Comparison of ENCODE assay signal across 10 cellular contexts in genomic region chr1:171739646-171740045, GRCh38. TPM values are rescaled to one million over a fixed set of nuclear protein-coding genes. Genes with fewer than 3 reads are reported as not detected.
DNase-seq lines count a peak whose midpoint lies in the region; ATAC-seq and TF ChIP-seq lines count a peak whose summit lies in the region.
"Had no signal": no experiment of that assay in that cellular context is flagged by ENCODE, and none has a peak within 500 bp of the region (broad histone marks: within the 10 kb centered on the region; RNA-seq: fewer than 3 reads in every experiment).

No MANE protein-coding gene starts in this region.

- H3K27ac ChIP-seq in osteoblast (ENCODE audit: low read depth, low read length) (peak overlapping the region; percentile 16), stomach (peak overlapping the region in 2 of 5 donors; percentile 1 to 30)

- TF ChIP-seq EP300 in stomach (IDR thresholded peaks at IDR 0.05): no peak

- no peaks in the 10 kb centered on the region for H3K27me3 Mint-ChIP-seq in activated CD4-positive, alpha-beta T cell treated with anti-CD3 and anti-CD28 coated beads for 36 hours
- no peaks in the 10 kb centered on the region for H3K27me3 Mint-ChIP-seq in T-helper 1 cell treated with Interleukin-12 subunit alpha and Interleukin-12 subunit beta and Interleukin-4 antibody, amounts not matched to agents 30 μg/mL and 1 μg/mL, for 36 hours (ENCODE audit: low read depth)

- peak overlapping the region; percentile 92 for H3K4me3 Mint-ChIP-seq in activated CD4-positive, alpha-beta T cell treated with anti-CD3 and anti-CD28 coated beads for 36 hours
- peak overlapping the region; percentile 99 for H3K4me3 Mint-ChIP-seq in T-helper 1 cell treated with Interleukin-12 subunit alpha and Interleukin-12 subunit beta and Interleukin-4 antibody, amounts not matched to agents 30 μg/mL and 1 μg/mL, for 36 hours

- no peak for DNase-seq in activated CD4-positive, alpha-beta T cell treated with anti-CD3 and anti-CD28 coated beads for 36 hours
- DNase-seq in activated CD4-positive, alpha-beta T cell treated with anti-CD3 and anti-CD28 coated beads, Interleukin-2, amount 50 U/mL, for 4 hours: no peak
- DNase-seq in dermis microvascular lymphatic vessel endothelial cell (ENCODE audit: low read depth in 2 of 2) (peak; percentile 17 to 53), osteoblast (ENCODE audit: insufficient read length, low spot score, missing footprints) (no peak), stomach (no peak)
- DNase-seq: NCI-H1092; stimulated activated CD4-positive, alpha-beta T cell treated with anti-CD3 and anti-CD28 coated beads, Interleukin-2, amount 100 ng/mL, for 24 hours had no signal

- H2AFZ ChIP-seq in osteoblast (ENCODE audit: low read length): no peak overlapping the region

- POLR2A ChIA-PET in activated CD4-positive, alpha-beta T cell treated with anti-CD3 and anti-CD28 coated beads for 36 hours (lab: Charles Lee): no interaction called here

- no peaks in the 10 kb centered on the region for H4K20me1 ChIP-seq in osteoblast (ENCODE audit: insufficient read depth, low read length)

- no peaks in the 10 kb centered on the region for H3K27me3 ChIP-seq in osteoblast (ENCODE audit: insufficient read depth, low read length)
- no peaks in the 10 kb centered on the region for H3K27me3 ChIP-seq in stomach

- H3K79me2 ChIP-seq in osteoblast (ENCODE audit: insufficient read depth, low read length): peaks cover 47% of the 10 kb centered on the region

- H3K4me3 ChIP-seq in osteoblast (ENCODE audit: insufficient read depth, low read length) (no peak overlapping the region), stomach (no peak overlapping the region)

- H3K4me1 ChIP-seq in osteoblast (ENCODE audit: insufficient read depth, low read length): peaks cover 33% of the 10 kb centered on the region
- H3K4me1 ChIP-seq in stomach: peaks cover 10 to 35% (median 25%) of the 10 kb centered on the region in 4 donors

- peak overlapping the region; percentile 87 for H3K27ac Mint-ChIP-seq in activated CD4-positive, alpha-beta T cell treated with anti-CD3 and anti-CD28 coated beads for 36 hours
- peak overlapping the region; percentile 99 for H3K27ac Mint-ChIP-seq in T-helper 1 cell treated with Interleukin-12 subunit alpha and Interleukin-12 subunit beta and Interleukin-4 antibody, amounts not matched to agents 30 μg/mL and 1 μg/mL, for 36 hours

- WGBS in stomach, 5 donors: 78 to 84% (median 82%) methylated on average over 2 of the region's 2 CpGs

- no peak for ATAC-seq in activated CD4-positive, alpha-beta T cell treated with anti-CD3 and anti-CD28 coated beads for 36 hours
- ATAC-seq in HG03280 (IDR thresholded peaks at IDR 0.05; ENCODE audit: unreplicated experiment) (no peak), GM21528 (IDR thresholded peaks at IDR 0.05; ENCODE audit: low FRiP score, unreplicated experiment) (no peak)

- peak overlapping the region; percentile 83 for H3K4me2 ChIP-seq in osteoblast (ENCODE audit: insufficient read depth, low read length)

- H3K36me3 Mint-ChIP-seq in activated CD4-positive, alpha-beta T cell treated with anti-CD3 and anti-CD28 coated beads for 36 hours (ENCODE audit: low read depth): peaks cover 21% of the 10 kb centered on the region
- peaks cover 27% of the 10 kb centered on the region for H3K36me3 Mint-ChIP-seq in T-helper 1 cell treated with Interleukin-12 subunit alpha and Interleukin-12 subunit beta and Interleukin-4 antibody, amounts not matched to agents 30 μg/mL and 1 μg/mL, for 36 hours (ENCODE audit: low read depth)

- H3K36me3 ChIP-seq in osteoblast (ENCODE audit: insufficient read depth, low read length) (peaks cover 32% of the 10 kb centered on the region), stomach (peaks cover 0 to 29% (median 29%) of the 10 kb centered on the region in 4 donors)

- no peak for TF ChIP-seq CTCF in osteoblast (IDR thresholded peaks at IDR 0.05; ENCODE audit: extremely low read depth, low read depth, low read length)
- TF ChIP-seq CTCF in stomach (IDR thresholded peaks at IDR 0.05): no peak

- TF ChIP-seq POLR2A in stomach (IDR thresholded peaks at IDR 0.05): no peak

- no peaks in the 10 kb centered on the region for H3K9me3 Mint-ChIP-seq in activated CD4-positive, alpha-beta T cell treated with anti-CD3 and anti-CD28 coated beads for 36 hours (ENCODE audit: low read depth)
- no peaks in the 10 kb centered on the region for H3K9me3 Mint-ChIP-seq in T-helper 1 cell treated with Interleukin-12 subunit alpha and Interleukin-12 subunit beta and Interleukin-4 antibody, amounts not matched to agents 30 μg/mL and 1 μg/mL, for 36 hours

- CTCF ChIA-PET in activated CD4-positive, alpha-beta T cell treated with anti-CD3 and anti-CD28 coated beads for 36 hours (lab: Charles Lee): interaction anchor here (0.6 to 2.6 kb wide), 4 partner anchors 24 to 943 kb away, joined by 3 to 11 read pairs (median 3); no protein-coding TSS in a partner anchor

- H3K9me3 ChIP-seq in osteoblast (ENCODE audit: low read depth, low read length) (no peaks in the 10 kb centered on the region), stomach (no peaks in the 10 kb centered on the region)

- H3K4me1 Mint-ChIP-seq in activated CD4-positive, alpha-beta T cell treated with anti-CD3 and anti-CD28 coated beads for 36 hours: peaks cover 45% of the 10 kb centered on the region
- peaks cover 43% of the 10 kb centered on the region for H3K4me1 Mint-ChIP-seq in T-helper 1 cell treated with Interleukin-12 subunit alpha and Interleukin-12 subunit beta and Interleukin-4 antibody, amounts not matched to agents 30 μg/mL and 1 μg/mL, for 36 hours (ENCODE audit: low read depth)

- intact Hi-C loops in activated CD4-positive, alpha-beta T cell treated with anti-CD3 and anti-CD28 coated beads for 36 hours (cut with DNase I, micrococcal nuclease): loop anchor here (5.0 to 10.0 kb wide), 8 partner anchors 82 to 1207 kb away; partner anchors contain the start of genes DNM3 (in 1 of the 2), FMO4 (in 1 of the 2), GORAB (in 1 of the 2) and PIGC (in 1 of the 2)
- intact Hi-C loops in stomach (cut with DNase I; ENCODE audit: low total_unique reads): no loop called here

RNA-seq across cellular contexts. Expression of gene VAMP4, which starts 2.2 kb away (rescaled TPM):
- 10 to 100 TPM in 1 of 2 experiments, 1 to 10 TPM in 1; 9.7 to 11.6 TPM for total RNA-seq in activated CD4-positive, alpha-beta T cell treated with anti-CD3 and anti-CD28 coated beads for 36 hours
- total RNA-seq in dermis microvascular lymphatic vessel endothelial cell (3.1 and 4.9 TPM in 2 replicates), osteoblast (7.6 and 8.5 TPM in 2 replicates), stomach (10 to 100 TPM in 1 of 5 donors, 1 to 10 TPM in 4; 3.5 to 23.7 (median 7.5) TPM)
- 1 to 10 TPM; 6.1 to 9.3 (median 6.9) TPM for polyA plus RNA-seq in stomach

RNA-seq across cellular contexts. Expression of gene METTL13, which starts 41.8 kb away (rescaled TPM):
- 10 to 100 TPM; 41.1 to 52.9 TPM for total RNA-seq in activated CD4-positive, alpha-beta T cell treated with anti-CD3 and anti-CD28 coated beads for 36 hours
- total RNA-seq in dermis microvascular lymphatic vessel endothelial cell (19.4 and 29.1 TPM in 2 replicates), osteoblast (13.0 and 15.3 TPM in 2 replicates), stomach (100 to 1,000 TPM in 1 of 5 donors, 10 to 100 TPM in 2, 1 to 10 TPM in 2; 1.8 to 101 (median 15.8) TPM)
- polyA plus RNA-seq in stomach: 10 to 100 TPM; 11.1 to 15.8 (median 13.0) TPM

Comparison
In these comparisons a context has a peak if more than half of its experiments do, and no peak if none do; other contexts are left out.
1. DNase-seq: peak in dermis microvascular lymphatic vessel endothelial cell (2 of 2); none in activated CD4-positive, alpha-beta T cell treated with anti-CD3 and anti-CD28 coated beads for 36 hours (single experiment), activated CD4-positive, alpha-beta T cell treated with anti-CD3 and anti-CD28 coated beads, Interleukin-2, amount 50 U/mL, for 4 hours (0 of 2), osteoblast (single experiment) and stomach (single experiment).